8 cellular contexts compared by ENCODE assay signal in genomic region chr4:168634276-168634802, GRCh38.
DNase-seq lines count a peak whose midpoint lies in the region; ATAC-seq and TF ChIP-seq lines count a peak whose summit lies in the region.

No MANE protein-coding gene starts in this region.

- TF ChIP-seq CTCF in HCT116 (IDR thresholded peaks at IDR 0.05 in 2 of 3, conservative IDR thresholded peaks at IDR 0.05 in 1 of 3; ENCODE audit: borderline replicate concordance in 1 of 3, insufficient read depth in 1 of 3, low read depth in 2 of 3, low read length in 2 of 3) (no peak), WERI-Rb-1 (IDR thresholded peaks at IDR 0.05; ENCODE audit: low read depth, low read length) (no peak), RWPE1 (conservative IDR thresholded peaks at IDR 0.05; ENCODE audit: low read depth) (no peak)

- POLR2A ChIA-PET in HCT116 (lab: Charles Lee): interaction anchor here (1.2 to 2.1 kb wide), 3 partner anchors 9 to 198 kb away, joined by 3 to 4 read pairs (median 4); no protein-coding TSS in a partner anchor
- POLR2A ChIA-PET in RWPE1 (lab: Yijun Ruan, JAX; ENCODE audit: low non-redundant PET): no interaction called here

- intact Hi-C loops in HCT116 (cut with micrococcal nuclease): no loop called here

- H3K9me3 ChIP-seq in HCT116 (ENCODE audit: control insufficient read depth in 1 of 2, insufficient read depth in 1 of 2, low read depth in 1 of 2, low read length in 2 of 2) (no peaks in the 10 kb centered on the region), SJSA1 (replicated peaks) (no peaks in the 10 kb centered on the region), WERI-Rb-1 (ENCODE audit: severe bottlenecking) (no peaks in the 10 kb centered on the region)

- peak overlapping the region; percentile 96 for H3K4me2 ChIP-seq in HCT116 (ENCODE audit: low read length)

- H3K79me2 ChIP-seq in HCT116 (ENCODE audit: insufficient read depth, low read length): peaks cover 64% of the 10 kb centered on the region

- ATAC-seq in HCT116 (peak; percentile 48), HG02571 (IDR thresholded peaks at IDR 0.05; ENCODE audit: unreplicated experiment) (no peak)

- no peaks in the 10 kb centered on the region for H3K27me3 ChIP-seq in HCT116 (ENCODE audit: insufficient read depth, low read length)
- no peaks in the 10 kb centered on the region for H3K27me3 ChIP-seq in SJSA1 (replicated peaks)
- no peaks in the 10 kb centered on the region for H3K27me3 ChIP-seq in WERI-Rb-1 (ENCODE audit: insufficient read depth, low read depth, severe bottlenecking)

- no peaks in the 10 kb centered on the region for H3K9me2 ChIP-seq in HCT116 (ENCODE audit: insufficient read depth)

- peak overlapping the region; percentile 74 for H3K9ac ChIP-seq in HCT116 (ENCODE audit: low read length)

- CTCF ChIA-PET in HCT116 (lab: Charles Lee): interaction anchor here (2.9 kb wide), 1 partner anchor 49 kb away, joined by 8 read pairs; no protein-coding TSS in a partner anchor
- CTCF ChIA-PET in RWPE1 (lab: Yijun Ruan, JAX): no interaction called here

- TF ChIP-seq POLR2A in HCT116 (IDR thresholded peaks at IDR 0.05; ENCODE audit: borderline replicate concordance, extremely low read depth, insufficient read depth, insufficient read length): no peak

- H3K27ac ChIP-seq in HCT116 (ENCODE audit: low read depth, low read length) (peak overlapping the region; percentile 94), SJSA1 (peak overlapping the region; percentile 82), skin epidermis (peak overlapping the region in 12 of 21 experiments; percentile 6 to 95 (median 84)), WERI-Rb-1 (no peak overlapping the region), RWPE1 (no peak overlapping the region)

- no TSS peak for BruUV-seq in HCT116 (replicated peaks; lab: Mats Ljungman, UMichigan)

- DNase-seq in HCT116 (ENCODE audit: low read depth, low spot score): no peak
- DNase-seq in SJSA1 (ENCODE audit: low read depth in 1 of 2, low spot score in 2 of 2): peak; percentile 97 to 99
- DNase-seq in glomerular visceral epithelial cell (ENCODE audit: extremely low spot score): peak; percentile 100
- no peak for DNase-seq in WERI-Rb-1
- DNase-seq in pons (ENCODE audit: low spot score): no peak
- no peak for DNase-seq in RWPE1 (ENCODE audit: low spot score)

- H3K36me3 ChIP-seq in HCT116 (ENCODE audit: control insufficient read depth in 1 of 2, insufficient read depth in 2 of 2, low read length in 2 of 2): no peaks in the 10 kb centered on the region
- H3K36me3 ChIP-seq in SJSA1: no peaks in the 10 kb centered on the region
- no peaks in the 10 kb centered on the region for H3K36me3 ChIP-seq in WERI-Rb-1

- H3K4me1 ChIP-seq in HCT116 (ENCODE audit: control insufficient read depth in 1 of 2, insufficient read depth in 2 of 2, low read length in 2 of 2): peaks cover 77 to 94% of the 10 kb centered on the region in 2 experiments
- H3K4me1 ChIP-seq in SJSA1 (replicated peaks): peaks cover 57% of the 10 kb centered on the region

- H3K4me3 ChIP-seq in HCT116 (replicated peaks in 1 of 2; ENCODE audit: low read depth in 1 of 2, low read length in 2 of 2): peak overlapping the region; percentile 6 to 73
- H3K4me3 ChIP-seq in SJSA1: peak overlapping the region; percentile 53
- H3K4me3 ChIP-seq in skin epidermis: peak overlapping the region in 3 of 7 experiments; percentile 11 to 58 (median 52)
- H3K4me3 ChIP-seq in WERI-Rb-1 (ENCODE audit: low read depth, low read length): no peak overlapping the region

- RAD21 ChIA-PET in HCT116 (lab: Charles Lee; ENCODE audit: low non-redundant PET in 1 of 2, low total read pairs in 2 of 2, uncharacterized antibody in 2 of 2, unreplicated experiment in 2 of 2): no interaction called here

- no peak overlapping the region for H2AFZ ChIP-seq in HCT116 (ENCODE audit: low read depth, low read length, poor library complexity, severe bottlenecking)

- no peaks in the 10 kb centered on the region for H4K20me1 ChIP-seq in HCT116 (ENCODE audit: insufficient read depth)

- no peak for TF ChIP-seq RAD21 in HCT116 (IDR thresholded peaks at IDR 0.05; ENCODE audit: low read depth)

TF ChIP-seq in HCT116, 20 proteins besides CTCF, POLR2A, EP300 and RAD21:
- TF ChIP-seq ZBTB33 (IDR thresholded peaks at IDR 0.05; ENCODE audit: extremely low read depth, insufficient replicate concordance, low read length): no peak
- no peak for TF ChIP-seq CBX3 (IDR thresholded peaks at IDR 0.05; ENCODE audit: low read depth)
- no peak for TF ChIP-seq ATF3 (IDR thresholded peaks at IDR 0.05)
- TF ChIP-seq YY1 (IDR thresholded peaks at IDR 0.05; ENCODE audit: extremely low read depth, insufficient replicate concordance, low read depth, low read length): peak; percentile 30

Comparison
In these comparisons a context has a peak if more than half of its experiments do, and no peak if none do; other contexts are left out.
1. DNase-seq: peak in SJSA1 (2 of 2) and glomerular visceral epithelial cell (single experiment); none in HCT116 (single experiment), WERI-Rb-1 (single experiment), pons (single experiment) and RWPE1 (single experiment).
2. H3K27ac ChIP-seq: peak in HCT116 (single experiment), SJSA1 (single experiment) and skin epidermis (12 of 21); none in WERI-Rb-1 (single experiment) and RWPE1 (single experiment).